8 cellular contexts compared by ENCODE assay signal in the genomic region with DNA sequence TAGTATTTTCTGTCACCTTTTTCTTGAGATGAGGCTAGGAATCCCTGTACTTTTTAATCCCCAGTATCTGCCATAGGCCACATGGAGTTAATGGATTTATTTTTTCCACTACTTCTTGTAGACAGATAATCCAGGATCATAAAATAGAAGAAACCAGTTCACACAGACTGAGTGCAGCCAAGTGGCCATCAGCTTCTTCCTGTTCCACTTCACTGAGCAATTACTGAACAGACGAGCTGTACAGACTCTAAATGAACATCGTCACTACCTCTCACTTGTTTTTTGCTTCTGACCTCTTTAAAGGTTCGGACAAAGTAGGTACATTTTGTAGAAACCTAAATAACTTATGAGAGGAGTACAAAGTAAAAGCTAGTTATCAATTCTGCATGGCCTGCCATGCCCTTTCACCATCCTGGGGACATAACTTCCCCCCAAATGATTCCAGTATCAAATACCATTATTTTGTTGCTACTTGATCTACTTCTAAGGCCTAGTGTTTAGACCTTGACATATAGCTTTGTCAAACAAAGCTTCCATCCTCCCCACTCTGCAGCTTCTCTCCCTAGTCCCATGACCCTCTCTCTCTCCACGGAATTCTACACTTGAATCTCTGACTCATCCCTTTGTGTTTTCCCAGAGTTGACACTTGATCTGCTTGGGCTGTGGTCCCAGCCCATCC. TPM values are rescaled to one million over a fixed set of nuclear protein-coding genes. Genes with fewer than 3 reads are reported as not detected.
DNase-seq lines count a peak whose midpoint lies in the region; ATAC-seq and TF ChIP-seq lines count a peak whose summit lies in the region.

No MANE protein-coding gene starts in this region.

- intact Hi-C loops in testis (cut with DNase I; ENCODE audit: low total_unique reads), result no loop called here

- no peaks in the 10 kb centered on the region for H3K4me1 ChIP-seq in parathyroid adenoma
- H3K4me1 ChIP-seq in testis, result peaks cover 6% of the 10 kb centered on the region

- H3K27me3 ChIP-seq in MG63 (no peaks in the 10 kb centered on the region), parathyroid adenoma (ENCODE audit: control insufficient read depth, insufficient read depth, low read length) (no peaks in the 10 kb centered on the region), testis (no peaks in the 10 kb centered on the region)

- H3K79me2 ChIP-seq in parathyroid adenoma, result no peaks in the 10 kb centered on the region

- H3K36me3 ChIP-seq in MG63 (no peaks in the 10 kb centered on the region), parathyroid adenoma (ENCODE audit: control insufficient read depth, insufficient read depth, low read length) (no peaks in the 10 kb centered on the region), testis (ENCODE audit: low read depth, missing control alignments) (no peaks in the 10 kb centered on the region)

- H3K4me3 ChIP-seq in GM12865 (ENCODE audit: low read depth, low read length) (no peak overlapping the region), MG63 (no peak overlapping the region), parathyroid adenoma (ENCODE audit: low read depth, low read length) (no peak overlapping the region), testis (no peak overlapping the region)

- peak overlapping the region; percentile 38 for H2AFZ ChIP-seq in parathyroid adenoma

- WGBS in testis, 2 donors, result 51 to 63% methylated on average over 4 of the region's 4 CpGs

- no peak overlapping the region for H3K4me2 ChIP-seq in parathyroid adenoma (ENCODE audit: low read length)

- H3K27ac ChIP-seq in parathyroid adenoma (no peak overlapping the region), testis (no peak overlapping the region)

- no peak for TF ChIP-seq POLR2A in testis (IDR thresholded peaks at IDR 0.05)

- ATAC-seq in GM21723 (IDR thresholded peaks at IDR 0.05; ENCODE audit: unreplicated experiment), result no peak

- H3K9ac ChIP-seq in parathyroid adenoma, result no peak overlapping the region

- H3K9me3 ChIP-seq in MG63, result no peaks in the 10 kb centered on the region
- no peaks in the 10 kb centered on the region for H3K9me3 ChIP-seq in parathyroid adenoma (ENCODE audit: control insufficient read depth, low read length)
- no peaks in the 10 kb centered on the region for H3K9me3 ChIP-seq in testis

- TF ChIP-seq CTCF in GM12865 (IDR thresholded peaks at IDR 0.05; ENCODE audit: insufficient read depth, low read depth, low read length, missing control alignments), result no peak
- TF ChIP-seq CTCF in parathyroid adenoma (IDR thresholded peaks at IDR 0.05), result no peak
- no peak for TF ChIP-seq CTCF in testis (IDR thresholded peaks at IDR 0.05)

- DNase-seq in GM12865 (ENCODE audit: low read depth), result peak; percentile 19
- peak; percentile 76 for DNase-seq in MG63
- DNase-seq in brain pericyte (ENCODE audit: low read depth, low spot score), result peak; percentile 86
- no peak for DNase-seq in testis
- DNase-seq in SIG-M5 (lab: John Stamatoyannopoulos, UW), result no peak
- DNase-seq in effector CD4-positive, alpha-beta T cell, result no peak

RNA-seq across cellular contexts. Expression of gene ARHGAP18, which starts 34.4 kb away (rescaled TPM):
- 31.7 and 37.9 TPM in 2 replicates for total RNA-seq in MG63 (2014; rRNA removed; shearing (Covaris generic); ENCODE audit: low replicate concordance)
- 10 to 100 TPM; 23.8 to 29.8 TPM for total RNA-seq in testis
- 15.8 TPM for polyA plus RNA-seq in testis (ENCODE audit: insufficient read depth, low read depth, low replicate concordance)

Comparison
In these comparisons a context has a peak if more than half of its experiments do, and no peak if none do; other contexts are left out.
1. DNase-seq: peak in GM12865 (single experiment), MG63 (single experiment) and brain pericyte (single experiment); none in testis (single experiment), SIG-M5 (single experiment) and effector CD4-positive, alpha-beta T cell (single experiment).